Comparison of ENCODE assay signal across 1 cellular context in genomic region chr1:176656257-176656995, GRCh38.
TF ChIP-seq lines count a peak whose summit lies in the region.

No MANE protein-coding gene starts in this region.

TF ChIP-seq in H1, 55 proteins besides CTCF, POLR2A, EP300 and RAD21 (continued from another document):
- TF ChIP-seq GTF2F1 (IDR thresholded peaks at IDR 0.05; ENCODE audit: borderline replicate concordance, low read depth, low read length) (no peak), NANOG (IDR thresholded peaks at IDR 0.05; ENCODE audit: insufficient read depth, low read depth, low read length, poor library complexity, severe bottlenecking) (no peak), NRF1 (IDR thresholded peaks at IDR 0.05; ENCODE audit: low read depth, low read length) (no peak)
